In genomic region chr3:172140499-172141391, GRCh38 we compare ENCODE assay signal across 1 cellular context.
TF ChIP-seq lines count a peak whose summit lies in the region.

No MANE protein-coding gene starts in this region.

TF ChIP-seq in HepG2, 621 proteins besides CTCF, POLR2A, EP300 and RAD21 (continued from another document and continues in another):
- TF ChIP-seq ZBED4 (CRISPR knock-in tag; IDR thresholded peaks at IDR 0.05; ENCODE audit: borderline replicate concordance), result peak; percentile 95
- TF ChIP-seq ZBTB34 (CRISPR knock-in tag; IDR thresholded peaks at IDR 0.05), result 0 out of 2 replicates have a peak, but pooled peaks have one; percentile 70
- TF ChIP-seq NBN (conservative IDR thresholded peaks at IDR 0.05), result no peak
- TF ChIP-seq ZNF670 (CRISPR knock-in tag; IDR thresholded peaks at IDR 0.05; ENCODE audit: borderline replicate concordance), result peak; percentile 54; the same call in 1 of the 2 replicates
- no peak for TF ChIP-seq ZNF3 (CRISPR knock-in tag; IDR thresholded peaks at IDR 0.05)
- peak; percentile 87 for TF ChIP-seq NR2F6 (IDR thresholded peaks at IDR 0.05)
- peak; percentile 91 for TF ChIP-seq NR2F6 (CRISPR knock-in tag; IDR thresholded peaks at IDR 0.05)
- TF ChIP-seq SMAD3 (CRISPR knock-in tag; IDR thresholded peaks at IDR 0.05), result peak; percentile 95
- TF ChIP-seq ETS1 (CRISPR knock-in tag; IDR thresholded peaks at IDR 0.05), result no peak
- TF ChIP-seq CREB3 (CRISPR knock-in tag; IDR thresholded peaks at IDR 0.05), result no peak
- TF ChIP-seq ELF4 (CRISPR knock-in tag; IDR thresholded peaks at IDR 0.05; ENCODE audit: borderline replicate concordance), result no peak
- TF ChIP-seq, protein P1, sequence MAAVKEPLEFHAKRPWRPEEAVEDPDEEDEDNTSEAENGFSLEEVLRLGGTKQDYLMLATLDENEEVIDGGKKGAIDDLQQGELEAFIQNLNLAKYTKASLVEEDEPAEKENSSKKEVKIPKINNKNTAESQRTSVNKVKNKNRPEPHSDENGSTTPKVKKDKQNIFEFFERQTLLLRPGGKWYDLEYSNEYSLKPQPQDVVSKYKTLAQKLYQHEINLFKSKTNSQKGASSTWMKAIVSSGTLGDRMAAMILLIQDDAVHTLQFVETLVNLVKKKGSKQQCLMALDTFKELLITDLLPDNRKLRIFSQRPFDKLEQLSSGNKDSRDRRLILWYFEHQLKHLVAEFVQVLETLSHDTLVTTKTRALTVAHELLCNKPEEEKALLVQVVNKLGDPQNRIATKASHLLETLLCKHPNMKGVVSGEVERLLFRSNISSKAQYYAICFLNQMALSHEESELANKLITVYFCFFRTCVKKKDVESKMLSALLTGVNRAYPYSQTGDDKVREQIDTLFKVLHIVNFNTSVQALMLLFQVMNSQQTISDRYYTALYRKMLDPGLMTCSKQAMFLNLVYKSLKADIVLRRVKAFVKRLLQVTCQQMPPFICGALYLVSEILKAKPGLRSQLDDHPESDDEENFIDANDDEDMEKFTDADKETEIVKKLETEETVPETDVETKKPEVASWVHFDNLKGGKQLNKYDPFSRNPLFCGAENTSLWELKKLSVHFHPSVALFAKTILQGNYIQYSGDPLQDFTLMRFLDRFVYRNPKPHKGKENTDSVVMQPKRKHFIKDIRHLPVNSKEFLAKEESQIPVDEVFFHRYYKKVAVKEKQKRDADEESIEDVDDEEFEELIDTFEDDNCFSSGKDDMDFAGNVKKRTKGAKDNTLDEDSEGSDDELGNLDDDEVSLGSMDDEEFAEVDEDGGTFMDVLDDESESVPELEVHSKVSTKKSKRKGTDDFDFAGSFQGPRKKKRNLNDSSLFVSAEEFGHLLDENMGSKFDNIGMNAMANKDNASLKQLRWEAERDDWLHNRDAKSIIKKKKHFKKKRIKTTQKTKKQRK (IDR thresholded peaks at IDR 0.05; ENCODE audit: low read length), result no peak
- TF ChIP-seq ZNF83 (CRISPR knock-in tag; IDR thresholded peaks at IDR 0.05; ENCODE audit: borderline replicate concordance), result no peak
- peak; percentile 100 for TF ChIP-seq ZBTB39 (CRISPR knock-in tag; IDR thresholded peaks at IDR 0.05)
- 0 out of 2 replicates have a peak, but pooled peaks have one; percentile 73 for TF ChIP-seq ZNF790 (CRISPR knock-in tag; IDR thresholded peaks at IDR 0.05; ENCODE audit: borderline replicate concordance)
- TF ChIP-seq FOXC1 (CRISPR knock-in tag; IDR thresholded peaks at IDR 0.05; ENCODE audit: borderline replicate concordance), result no peak
- no peak for TF ChIP-seq CERS6 (CRISPR knock-in tag; IDR thresholded peaks at IDR 0.05)
- TF ChIP-seq ZNF772 (CRISPR knock-in tag; IDR thresholded peaks at IDR 0.05), result peak; percentile 88; the same call in 1 of the 2 replicates
- peak; percentile 98 for TF ChIP-seq HOXD1 (CRISPR knock-in tag; IDR thresholded peaks at IDR 0.05)
- TF ChIP-seq GFI1 (CRISPR knock-in tag; IDR thresholded peaks at IDR 0.05; ENCODE audit: borderline replicate concordance), result peak; percentile 99
- peak; percentile 82 for TF ChIP-seq NKX3-1 (CRISPR knock-in tag; IDR thresholded peaks at IDR 0.05)
- TF ChIP-seq ZNF766 (CRISPR knock-in tag; IDR thresholded peaks at IDR 0.05; ENCODE audit: borderline replicate concordance), result peak; percentile 65
- TF ChIP-seq ZNF556 (CRISPR knock-in tag; IDR thresholded peaks at IDR 0.05; ENCODE audit: borderline replicate concordance), result no peak; the same call in 1 of the 2 replicates
- TF ChIP-seq ZNF569 (CRISPR knock-in tag; IDR thresholded peaks at IDR 0.05; ENCODE audit: borderline replicate concordance), result peak; percentile 77; the same call in 1 of the 2 replicates
- peak; percentile 88 for TF ChIP-seq ETV6 (CRISPR knock-in tag; conservative IDR thresholded peaks at IDR 0.05)
- TF ChIP-seq, protein P2, sequence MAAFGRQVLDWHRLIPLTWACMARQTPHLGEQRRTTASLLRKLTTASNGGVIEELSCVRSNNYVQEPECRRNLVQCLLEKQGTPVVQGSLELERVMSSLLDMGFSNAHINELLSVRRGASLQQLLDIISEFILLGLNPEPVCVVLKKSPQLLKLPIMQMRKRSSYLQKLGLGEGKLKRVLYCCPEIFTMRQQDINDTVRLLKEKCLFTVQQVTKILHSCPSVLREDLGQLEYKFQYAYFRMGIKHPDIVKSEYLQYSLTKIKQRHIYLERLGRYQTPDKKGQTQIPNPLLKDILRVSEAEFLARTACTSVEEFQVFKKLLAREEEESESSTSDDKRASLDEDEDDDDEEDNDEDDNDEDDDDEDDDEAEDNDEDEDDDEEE (CRISPR knock-in tag; IDR thresholded peaks at IDR 0.05), result no peak; the same call in 1 of the 2 replicates
- 0 out of 2 replicates have a peak, but pooled peaks have one; percentile 28 for TF ChIP-seq ZNF761 (CRISPR knock-in tag; conservative IDR thresholded peaks at IDR 0.05)
- TF ChIP-seq BHLHE40 (IDR thresholded peaks at IDR 0.05; ENCODE audit: low read length), result peak; percentile 39; the same call in 1 of the 2 replicates
- TF ChIP-seq CENPBD1 (CRISPR knock-in tag; IDR thresholded peaks at IDR 0.05; ENCODE audit: borderline replicate concordance, low read depth), result no peak
- no peak for TF ChIP-seq KIAA2018 (CRISPR knock-in tag; IDR thresholded peaks at IDR 0.05; ENCODE audit: borderline replicate concordance)
- TF ChIP-seq ZNF546 (CRISPR knock-in tag; conservative IDR thresholded peaks at IDR 0.05), result no peak
